In the genomic region with DNA sequence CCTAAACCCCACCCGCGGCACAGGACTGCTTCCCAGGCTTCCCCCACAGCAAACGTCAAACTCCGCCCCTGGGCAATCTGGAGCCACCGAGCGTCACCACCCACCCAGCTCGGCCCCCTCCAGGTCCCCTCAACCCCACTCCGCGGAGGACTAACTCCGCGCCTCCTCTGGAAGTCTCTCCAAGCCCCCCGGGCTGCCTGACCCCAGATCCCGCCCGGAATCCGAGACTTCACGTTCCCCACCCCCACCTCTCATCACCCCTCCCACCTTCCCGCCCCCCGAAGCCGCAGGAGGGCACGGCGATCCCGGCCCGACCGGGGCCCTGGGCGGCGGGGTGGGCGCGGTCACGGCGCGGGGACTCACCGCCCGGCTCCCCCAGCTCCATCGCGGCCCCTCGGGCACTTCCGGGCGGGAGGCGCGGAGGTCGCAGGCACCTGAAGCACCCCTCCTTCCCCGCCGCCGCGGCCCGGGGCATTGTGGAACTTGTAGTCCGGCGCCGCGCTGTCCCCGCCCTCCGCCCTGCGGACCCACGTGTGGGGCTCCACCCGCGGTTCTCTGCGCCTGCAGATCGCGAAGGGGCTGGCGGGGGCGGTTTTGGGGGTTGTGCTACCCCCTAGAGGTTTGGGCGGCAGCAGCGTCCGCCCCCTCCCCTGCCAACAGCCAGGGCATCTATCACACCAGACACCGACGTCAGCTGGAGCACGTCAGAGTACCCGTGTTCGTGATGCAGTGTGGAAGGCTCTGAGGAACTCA, we compare ENCODE assay signal across 2 cellular contexts.
A peak's percentile ranks its signal among the peaks of the same experiment; 100 is the strongest.
TF ChIP-seq lines count a peak whose summit lies in the region.

A gene with protein sequence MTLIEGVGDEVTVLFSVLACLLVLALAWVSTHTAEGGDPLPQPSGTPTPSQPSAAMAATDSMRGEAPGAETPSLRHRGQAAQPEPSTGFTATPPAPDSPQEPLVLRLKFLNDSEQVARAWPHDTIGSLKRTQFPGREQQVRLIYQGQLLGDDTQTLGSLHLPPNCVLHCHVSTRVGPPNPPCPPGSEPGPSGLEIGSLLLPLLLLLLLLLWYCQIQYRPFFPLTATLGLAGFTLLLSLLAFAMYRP (minus strand): TSS at position 423 of the 753 bp plus-strand sequence. CDS start 930 bp downstream, outside the sequence.

TF ChIP-seq in Ishikawa, 13 proteins besides CTCF, POLR2A, EP300 and RAD21:
- TF ChIP-seq, protein P1, sequence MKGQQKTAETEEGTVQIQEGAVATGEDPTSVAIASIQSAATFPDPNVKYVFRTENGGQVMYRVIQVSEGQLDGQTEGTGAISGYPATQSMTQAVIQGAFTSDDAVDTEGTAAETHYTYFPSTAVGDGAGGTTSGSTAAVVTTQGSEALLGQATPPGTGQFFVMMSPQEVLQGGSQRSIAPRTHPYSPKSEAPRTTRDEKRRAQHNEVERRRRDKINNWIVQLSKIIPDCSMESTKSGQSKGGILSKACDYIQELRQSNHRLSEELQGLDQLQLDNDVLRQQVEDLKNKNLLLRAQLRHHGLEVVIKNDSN (IDR thresholded peaks at IDR 0.05), result peak; percentile 63
- TF ChIP-seq TAF1 (IDR thresholded peaks at IDR 0.05; ENCODE audit: low read depth), result peak; percentile 42; the same call in 1 of the 2 replicates
- TF ChIP-seq, protein P2, sequence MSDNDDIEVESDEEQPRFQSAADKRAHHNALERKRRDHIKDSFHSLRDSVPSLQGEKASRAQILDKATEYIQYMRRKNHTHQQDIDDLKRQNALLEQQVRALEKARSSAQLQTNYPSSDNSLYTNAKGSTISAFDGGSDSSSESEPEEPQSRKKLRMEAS (IDR thresholded peaks at IDR 0.05), result peak; percentile 55; the same call in 1 of the 2 replicates
- peak; percentile 29; the same call in 1 of the 2 replicates for TF ChIP-seq CREB1 (IDR thresholded peaks at IDR 0.05; ENCODE audit: low read depth)
- 0 out of 2 replicates have a peak, but pooled peaks have one; percentile 41 for TF ChIP-seq YY1 (IDR thresholded peaks at IDR 0.05; ENCODE audit: low read depth)
- TF ChIP-seq ZBTB7A (IDR thresholded peaks at IDR 0.05; ENCODE audit: low read depth), result no peak
- no peak for TF ChIP-seq EGR1 (IDR thresholded peaks at IDR 0.05)
- TF ChIP-seq TEAD4 (IDR thresholded peaks at IDR 0.05), result no peak

TF ChIP-seq in SK-N-SH, 30 proteins besides CTCF, POLR2A, EP300 and RAD21 (continued from another document):
- TF ChIP-seq, protein P3, sequence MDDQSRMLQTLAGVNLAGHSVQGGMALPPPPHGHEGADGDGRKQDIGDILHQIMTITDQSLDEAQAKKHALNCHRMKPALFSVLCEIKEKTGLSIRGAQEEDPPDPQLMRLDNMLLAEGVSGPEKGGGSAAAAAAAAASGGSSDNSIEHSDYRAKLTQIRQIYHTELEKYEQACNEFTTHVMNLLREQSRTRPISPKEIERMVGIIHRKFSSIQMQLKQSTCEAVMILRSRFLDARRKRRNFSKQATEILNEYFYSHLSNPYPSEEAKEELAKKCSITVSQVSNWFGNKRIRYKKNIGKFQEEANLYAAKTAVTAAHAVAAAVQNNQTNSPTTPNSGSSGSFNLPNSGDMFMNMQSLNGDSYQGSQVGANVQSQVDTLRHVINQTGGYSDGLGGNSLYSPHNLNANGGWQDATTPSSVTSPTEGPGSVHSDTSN (IDR thresholded peaks at IDR 0.05), result peak; percentile 47; the same call in 1 of the 2 replicates
- TF ChIP-seq EZH2phosphoT487 (IDR thresholded peaks at IDR 0.05; ENCODE audit: borderline replicate concordance, low read depth) (no peak), FOSL2 (IDR thresholded peaks at IDR 0.05; ENCODE audit: borderline replicate concordance, low read depth) (no peak), POLR2AphosphoS5 (IDR thresholded peaks at IDR 0.05; ENCODE audit: low read depth, low read length) (peak; percentile 26; the same call in 1 of the 2 replicates), NRF1 (IDR thresholded peaks at IDR 0.05; ENCODE audit: low read depth, low read length) (no peak), FOXM1 (IDR thresholded peaks at IDR 0.05; ENCODE audit: low read depth) (no peak), GABPA (IDR thresholded peaks at IDR 0.05; ENCODE audit: low read depth) (peak; percentile 70), TCF12 (IDR thresholded peaks at IDR 0.05) (no peak), YY1 (IDR thresholded peaks at IDR 0.05; ENCODE audit: low read depth) (no peak), FOXJ3 (CRISPR knock-in tag; IDR thresholded peaks at IDR 0.05) (no peak), SIN3A (IDR thresholded peaks at IDR 0.05; ENCODE audit: borderline replicate concordance, low read depth, low read length) (no peak; the same call in 1 of the 2 replicates), RXRA (IDR thresholded peaks at IDR 0.05; ENCODE audit: borderline replicate concordance, low read depth) (no peak), ELF1 (IDR thresholded peaks at IDR 0.05) (peak; percentile 71), TEAD4 (IDR thresholded peaks at IDR 0.05; ENCODE audit: borderline replicate concordance, insufficient read depth) (no peak), TAF1 (IDR thresholded peaks at IDR 0.05; ENCODE audit: borderline replicate concordance, low read depth, low read length) (no peak; the same call in 1 of the 2 replicates), CHD2 (IDR thresholded peaks at IDR 0.05; ENCODE audit: low read length, partially characterized antibody) (peak; percentile 69), SMC3 (IDR thresholded peaks at IDR 0.05; ENCODE audit: low read depth, low read length) (no peak), GATA2 (CRISPR knock-in tag; IDR thresholded peaks at IDR 0.05) (no peak), MXI1 (IDR thresholded peaks at IDR 0.05; ENCODE audit: low read depth, low read length) (peak; percentile 96), RFX5 (IDR thresholded peaks at IDR 0.05; ENCODE audit: low read length) (no peak), MEF2A (IDR thresholded peaks at IDR 0.05; ENCODE audit: borderline replicate concordance, low read depth) (no peak), JUND (IDR thresholded peaks at IDR 0.05) (no peak)
- TF ChIP-seq, protein P4, sequence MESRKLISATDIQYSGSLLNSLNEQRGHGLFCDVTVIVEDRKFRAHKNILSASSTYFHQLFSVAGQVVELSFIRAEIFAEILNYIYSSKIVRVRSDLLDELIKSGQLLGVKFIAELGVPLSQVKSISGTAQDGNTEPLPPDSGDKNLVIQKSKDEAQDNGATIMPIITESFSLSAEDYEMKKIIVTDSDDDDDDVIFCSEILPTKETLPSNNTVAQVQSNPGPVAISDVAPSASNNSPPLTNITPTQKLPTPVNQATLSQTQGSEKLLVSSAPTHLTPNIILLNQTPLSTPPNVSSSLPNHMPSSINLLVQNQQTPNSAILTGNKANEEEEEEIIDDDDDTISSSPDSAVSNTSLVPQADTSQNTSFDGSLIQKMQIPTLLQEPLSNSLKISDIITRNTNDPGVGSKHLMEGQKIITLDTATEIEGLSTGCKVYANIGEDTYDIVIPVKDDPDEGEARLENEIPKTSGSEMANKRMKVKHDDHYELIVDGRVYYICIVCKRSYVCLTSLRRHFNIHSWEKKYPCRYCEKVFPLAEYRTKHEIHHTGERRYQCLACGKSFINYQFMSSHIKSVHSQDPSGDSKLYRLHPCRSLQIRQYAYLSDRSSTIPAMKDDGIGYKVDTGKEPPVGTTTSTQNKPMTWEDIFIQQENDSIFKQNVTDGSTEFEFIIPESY (IDR thresholded peaks at IDR 0.05; ENCODE audit: borderline replicate concordance, low read depth), result peak; percentile 60; the same call in 1 of the 2 replicates
- TF ChIP-seq, protein P5, sequence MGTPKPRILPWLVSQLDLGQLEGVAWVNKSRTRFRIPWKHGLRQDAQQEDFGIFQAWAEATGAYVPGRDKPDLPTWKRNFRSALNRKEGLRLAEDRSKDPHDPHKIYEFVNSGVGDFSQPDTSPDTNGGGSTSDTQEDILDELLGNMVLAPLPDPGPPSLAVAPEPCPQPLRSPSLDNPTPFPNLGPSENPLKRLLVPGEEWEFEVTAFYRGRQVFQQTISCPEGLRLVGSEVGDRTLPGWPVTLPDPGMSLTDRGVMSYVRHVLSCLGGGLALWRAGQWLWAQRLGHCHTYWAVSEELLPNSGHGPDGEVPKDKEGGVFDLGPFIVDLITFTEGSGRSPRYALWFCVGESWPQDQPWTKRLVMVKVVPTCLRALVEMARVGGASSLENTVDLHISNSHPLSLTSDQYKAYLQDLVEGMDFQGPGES (IDR thresholded peaks at IDR 0.05; ENCODE audit: low read depth, low read length), result no peak
- TF ChIP-seq, protein P6, sequence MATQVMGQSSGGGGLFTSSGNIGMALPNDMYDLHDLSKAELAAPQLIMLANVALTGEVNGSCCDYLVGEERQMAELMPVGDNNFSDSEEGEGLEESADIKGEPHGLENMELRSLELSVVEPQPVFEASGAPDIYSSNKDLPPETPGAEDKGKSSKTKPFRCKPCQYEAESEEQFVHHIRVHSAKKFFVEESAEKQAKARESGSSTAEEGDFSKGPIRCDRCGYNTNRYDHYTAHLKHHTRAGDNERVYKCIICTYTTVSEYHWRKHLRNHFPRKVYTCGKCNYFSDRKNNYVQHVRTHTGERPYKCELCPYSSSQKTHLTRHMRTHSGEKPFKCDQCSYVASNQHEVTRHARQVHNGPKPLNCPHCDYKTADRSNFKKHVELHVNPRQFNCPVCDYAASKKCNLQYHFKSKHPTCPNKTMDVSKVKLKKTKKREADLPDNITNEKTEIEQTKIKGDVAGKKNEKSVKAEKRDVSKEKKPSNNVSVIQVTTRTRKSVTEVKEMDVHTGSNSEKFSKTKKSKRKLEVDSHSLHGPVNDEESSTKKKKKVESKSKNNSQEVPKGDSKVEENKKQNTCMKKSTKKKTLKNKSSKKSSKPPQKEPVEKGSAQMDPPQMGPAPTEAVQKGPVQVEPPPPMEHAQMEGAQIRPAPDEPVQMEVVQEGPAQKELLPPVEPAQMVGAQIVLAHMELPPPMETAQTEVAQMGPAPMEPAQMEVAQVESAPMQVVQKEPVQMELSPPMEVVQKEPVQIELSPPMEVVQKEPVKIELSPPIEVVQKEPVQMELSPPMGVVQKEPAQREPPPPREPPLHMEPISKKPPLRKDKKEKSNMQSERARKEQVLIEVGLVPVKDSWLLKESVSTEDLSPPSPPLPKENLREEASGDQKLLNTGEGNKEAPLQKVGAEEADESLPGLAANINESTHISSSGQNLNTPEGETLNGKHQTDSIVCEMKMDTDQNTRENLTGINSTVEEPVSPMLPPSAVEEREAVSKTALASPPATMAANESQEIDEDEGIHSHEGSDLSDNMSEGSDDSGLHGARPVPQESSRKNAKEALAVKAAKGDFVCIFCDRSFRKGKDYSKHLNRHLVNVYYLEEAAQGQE (IDR thresholded peaks at IDR 0.05; ENCODE audit: low read depth, low read length), result no peak
- TF ChIP-seq, protein P2 (IDR thresholded peaks at IDR 0.05; ENCODE audit: low read depth), result peak; percentile 90
- TF ChIP-seq, protein P7, sequence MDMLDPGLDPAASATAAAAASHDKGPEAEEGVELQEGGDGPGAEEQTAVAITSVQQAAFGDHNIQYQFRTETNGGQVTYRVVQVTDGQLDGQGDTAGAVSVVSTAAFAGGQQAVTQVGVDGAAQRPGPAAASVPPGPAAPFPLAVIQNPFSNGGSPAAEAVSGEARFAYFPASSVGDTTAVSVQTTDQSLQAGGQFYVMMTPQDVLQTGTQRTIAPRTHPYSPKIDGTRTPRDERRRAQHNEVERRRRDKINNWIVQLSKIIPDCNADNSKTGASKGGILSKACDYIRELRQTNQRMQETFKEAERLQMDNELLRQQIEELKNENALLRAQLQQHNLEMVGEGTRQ (IDR thresholded peaks at IDR 0.05; ENCODE audit: borderline replicate concordance, low read depth, low read length), result no peak
- TF ChIP-seq, protein P1 (IDR thresholded peaks at IDR 0.05; ENCODE audit: borderline replicate concordance, low read depth), result peak; percentile 63; the same call in 1 of the 2 replicates
